In genomic region chrX:9166566-9166909, GRCh38 we compare ENCODE assay signal across 24 cellular contexts.
DNase-seq lines count a peak whose midpoint lies in the region; ATAC-seq, FAIRE-seq and TF ChIP-seq lines count a peak whose summit lies in the region.
"Had no signal": no experiment of that assay in that cellular context is flagged by ENCODE, and none has a peak within 500 bp of the region (broad histone marks: within the 10 kb centered on the region; RNA-seq: fewer than 3 reads in every experiment).

No MANE protein-coding gene starts in this region.

- H4K20me1 ChIP-seq in DND-41 (ENCODE audit: insufficient read depth, low read length): no peaks in the 10 kb centered on the region

- 5% methylated on average over 1 of the region's 1 CpG for WGBS in A549 (ENCODE audit: missing lambda C conversion rate)

- H3K79me2 ChIP-seq in DND-41 (ENCODE audit: insufficient read depth, low read length): no peaks in the 10 kb centered on the region

- H3K9ac ChIP-seq in DND-41 (ENCODE audit: low read depth, low read length): peak overlapping the region; percentile 26; the same call in 1 of the 2 replicates

- CTCF ChIA-PET in A549 (lab: Yijun Ruan, JAX): no interaction called here

- no peak for TF ChIP-seq RAD21 in A549 (conservative IDR thresholded peaks at IDR 0.05 in 1 of 2, IDR thresholded peaks at IDR 0.05 in 1 of 2)

- POLR2A ChIA-PET in A549 (lab: Yijun Ruan, JAX): interaction anchor here (1.4 kb wide), 1 partner anchor 297 kb away, joined by 9 read pairs; no protein-coding TSS in a partner anchor

- H3K27me3 ChIP-seq in DND-41 (ENCODE audit: insufficient read depth, low read length, poor library complexity) (no peaks in the 10 kb centered on the region), RWPE2 (ENCODE audit: insufficient read depth, poor library complexity, severe bottlenecking) (no peaks in the 10 kb centered on the region)
- H3K27me3 ChIP-seq: cardiac muscle cell, SJSA1, testis, uterus had no signal

- FAIRE-seq in A549 (lab: Jason Lieb, UNC): peak; percentile 90

- no peak overlapping the region for H2AFZ ChIP-seq in DND-41 (ENCODE audit: low read depth, low read length)

- H3K9me3 ChIP-seq in A549 (peaks cover 9% of the 10 kb centered on the region; the same call in 1 of the 3 replicates), DND-41 (ENCODE audit: insufficient read depth, low read length, severe bottlenecking) (peaks cover 5% of the 10 kb centered on the region), RWPE2 (ENCODE audit: severe bottlenecking) (no peaks in the 10 kb centered on the region)
- H3K9me3 ChIP-seq: SJSA1, testis, uterus had no signal

- peaks cover 47% of the 10 kb centered on the region for H3K4me1 ChIP-seq in A549
- peaks cover 50% of the 10 kb centered on the region for H3K4me1 ChIP-seq in DND-41 (ENCODE audit: insufficient read depth, low read length)
- peaks cover 33% of the 10 kb centered on the region for H3K4me1 ChIP-seq in RWPE2 (ENCODE audit: insufficient read depth, poor library complexity, severe bottlenecking)
- H3K4me1 ChIP-seq: testis, uterus had no signal

- H3K36me3 ChIP-seq in DND-41 (ENCODE audit: insufficient read depth, low read length) (no peaks in the 10 kb centered on the region), RWPE2 (ENCODE audit: low read depth) (no peaks in the 10 kb centered on the region)
- H3K36me3 ChIP-seq: cardiac muscle cell, SJSA1, uterus had no signal

- peak overlapping the region; percentile 69 to 77 for H3K27ac ChIP-seq in A549
- peak overlapping the region; percentile 65 for H3K27ac ChIP-seq in DND-41 (ENCODE audit: low read length)
- H3K27ac ChIP-seq in RWPE2 (ENCODE audit: poor library complexity, severe bottlenecking): peak overlapping the region; percentile 78
- H3K27ac ChIP-seq: cardiac muscle cell, testis, uterus had no signal

- H3K4me2 ChIP-seq in A549 (peak overlapping the region; percentile 63), DND-41 (ENCODE audit: insufficient read depth, low read length) (peak overlapping the region; percentile 45)

- TF ChIP-seq EP300 in A549 (IDR thresholded peaks at IDR 0.05): no peak

- DNase-seq in A549 (ENCODE audit: low read depth in 1 of 2, low spot score in 1 of 2) (peak; percentile 13 to 48), DND-41 (no peak), RWPE2 (ENCODE audit: low spot score) (no peak), fibroblast of mammary gland (ENCODE audit: low read depth) (peak; percentile 24), GOT3 (lab: John Stamatoyannopoulos, UW) (no peak), NCI-H2081 treated with DMSO at 0.1 percent for 48 hours (lab: John Stamatoyannopoulos, UW) (no peak)
- DNase-seq: activated CD4-positive, alpha-beta T cell treated with anti-CD3 and anti-CD28 coated beads for 1 hour; activated gamma-delta T cell treated with Interleukin-2 at 50 U/mL for 16 hours; C1 segment of cervical spinal cord; cortex of kidney; endodermal cell; glutamatergic neuron; left colon; NCI-H146; NCI-H2171; NCI-H524; stimulated activated naive B cell treated with anti-CD40 and anti-IgM and Interleukin-4, amounts not matched to agents 10 μg/mL and 1 μg/mL and 100 μg/mL, for 72 hours; testis; uterus had no signal

- TF ChIP-seq CTCF in A549 (IDR thresholded peaks at IDR 0.05) (no peak), DND-41 (IDR thresholded peaks at IDR 0.05; ENCODE audit: borderline replicate concordance, extremely low read depth, low read length, poor library complexity, severe bottlenecking) (no peak), RWPE2 (IDR thresholded peaks at IDR 0.05; ENCODE audit: poor library complexity, severe bottlenecking) (no peak), fibroblast of mammary gland (conservative IDR thresholded peaks at IDR 0.05; ENCODE audit: control insufficient read depth, insufficient read depth, low read depth, low read length) (no peak)

- no peak for TF ChIP-seq POLR2A in A549 (IDR thresholded peaks at IDR 0.05; ENCODE audit: low read length)

- H3K4me3 ChIP-seq in A549: no peak overlapping the region
- no peak overlapping the region for H3K4me3 ChIP-seq in DND-41 (ENCODE audit: low read depth in 1 of 2, low read length in 2 of 2)
- H3K4me3 ChIP-seq in RWPE2 (ENCODE audit: severe bottlenecking): no peak overlapping the region
- no peak overlapping the region for H3K4me3 ChIP-seq in fibroblast of mammary gland (ENCODE audit: control insufficient read depth, low read depth, low read length)
- H3K4me3 ChIP-seq: cardiac muscle cell, SJSA1, testis, uterus had no signal

- ATAC-seq in A549 (peak in 1 of 2 experiments; percentile 34; a peak in 1 of 6 replicates), DND-41 (ENCODE audit: insufficient read depth, low read depth) (no peak), RWPE2 (ENCODE audit: low read depth) (no peak), HG02870 (IDR thresholded peaks at IDR 0.05; ENCODE audit: unreplicated experiment) (no peak), GM18861 (IDR thresholded peaks at IDR 0.05; ENCODE audit: unreplicated experiment) (no peak)
- ATAC-seq: left colon, Panc1 had no signal

TF ChIP-seq in A549, 52 proteins besides CTCF, POLR2A, EP300 and RAD21:
- TF ChIP-seq KDM5A (IDR thresholded peaks at IDR 0.05): no peak
- no peak for TF ChIP-seq TFCP2L1 (CRISPR knock-in tag; IDR thresholded peaks at IDR 0.05)
- no peak for TF ChIP-seq MYC (IDR thresholded peaks at IDR 0.05; ENCODE audit: borderline replicate concordance, low read length)
- no peak for TF ChIP-seq ELK1 (IDR thresholded peaks at IDR 0.05; ENCODE audit: low read depth, low read length)
- peak; percentile 10; the same call in 1 of the 2 replicates for TF ChIP-seq MAX (IDR thresholded peaks at IDR 0.05)
- no peak for TF ChIP-seq HOXB5 (CRISPR knock-in tag; IDR thresholded peaks at IDR 0.05)

Comparison
In these comparisons a context has a peak if more than half of its experiments do, and no peak if none do; other contexts are left out.
1. DNase-seq: peak in A549 (2 of 2) and fibroblast of mammary gland (single experiment); none in DND-41 (single experiment), RWPE2 (single experiment), GOT3 (single experiment) and NCI-H2081 treated with DMSO at 0.1 percent for 48 hours (single experiment).
2. Peak in every context shown above with its lines, with median percentiles within 50 percentile points of each other: H3K27ac ChIP-seq.